2 cellular contexts compared by ENCODE assay signal in the genomic region with DNA sequence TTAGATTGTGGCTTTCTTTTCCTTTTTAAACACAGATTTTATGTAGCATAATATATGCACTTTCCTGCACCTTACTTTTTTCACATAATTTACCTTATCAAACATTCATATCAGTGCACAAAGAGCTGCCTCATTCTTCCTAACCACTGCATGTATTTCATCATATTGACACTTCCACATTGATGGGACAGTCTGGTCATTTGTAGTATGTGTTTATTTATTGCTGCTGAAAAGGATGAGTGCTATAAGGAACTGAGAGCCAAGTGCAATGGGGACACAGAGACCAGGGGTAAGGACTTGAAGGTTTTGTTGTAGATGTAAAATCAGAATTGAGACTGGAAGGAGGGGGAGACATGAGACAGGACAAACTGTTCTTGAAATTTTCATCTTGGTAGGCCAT.
TF ChIP-seq lines count a peak whose summit lies in the region.

No MANE protein-coding gene starts in this region.

TF ChIP-seq in SK-N-SH, 30 proteins besides CTCF, POLR2A, EP300 and RAD21 (continued from another document):
- TF ChIP-seq, protein P1, sequence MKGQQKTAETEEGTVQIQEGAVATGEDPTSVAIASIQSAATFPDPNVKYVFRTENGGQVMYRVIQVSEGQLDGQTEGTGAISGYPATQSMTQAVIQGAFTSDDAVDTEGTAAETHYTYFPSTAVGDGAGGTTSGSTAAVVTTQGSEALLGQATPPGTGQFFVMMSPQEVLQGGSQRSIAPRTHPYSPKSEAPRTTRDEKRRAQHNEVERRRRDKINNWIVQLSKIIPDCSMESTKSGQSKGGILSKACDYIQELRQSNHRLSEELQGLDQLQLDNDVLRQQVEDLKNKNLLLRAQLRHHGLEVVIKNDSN (IDR thresholded peaks at IDR 0.05; ENCODE audit: borderline replicate concordance, low read depth) = no peak

TF ChIP-seq in SK-N-SH treated with all-trans-retinoic acid at 6 μM for 48 hours, 23 proteins besides CTCF, POLR2A, EP300 and RAD21 (continued from another document):
- TF ChIP-seq, protein P2, sequence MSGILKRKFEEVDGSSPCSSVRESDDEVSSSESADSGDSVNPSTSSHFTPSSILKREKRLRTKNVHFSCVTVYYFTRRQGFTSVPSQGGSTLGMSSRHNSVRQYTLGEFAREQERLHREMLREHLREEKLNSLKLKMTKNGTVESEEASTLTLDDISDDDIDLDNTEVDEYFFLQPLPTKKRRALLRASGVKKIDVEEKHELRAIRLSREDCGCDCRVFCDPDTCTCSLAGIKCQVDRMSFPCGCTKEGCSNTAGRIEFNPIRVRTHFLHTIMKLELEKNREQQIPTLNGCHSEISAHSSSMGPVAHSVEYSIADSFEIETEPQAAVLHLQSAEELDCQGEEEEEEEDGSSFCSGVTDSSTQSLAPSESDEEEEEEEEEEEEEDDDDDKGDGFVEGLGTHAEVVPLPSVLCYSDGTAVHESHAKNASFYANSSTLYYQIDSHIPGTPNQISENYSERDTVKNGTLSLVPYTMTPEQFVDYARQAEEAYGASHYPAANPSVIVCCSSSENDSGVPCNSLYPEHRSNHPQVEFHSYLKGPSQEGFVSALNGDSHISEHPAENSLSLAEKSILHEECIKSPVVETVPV (CRISPR knock-in tag; IDR thresholded peaks at IDR 0.05) = no peak
- TF ChIP-seq, protein P3, sequence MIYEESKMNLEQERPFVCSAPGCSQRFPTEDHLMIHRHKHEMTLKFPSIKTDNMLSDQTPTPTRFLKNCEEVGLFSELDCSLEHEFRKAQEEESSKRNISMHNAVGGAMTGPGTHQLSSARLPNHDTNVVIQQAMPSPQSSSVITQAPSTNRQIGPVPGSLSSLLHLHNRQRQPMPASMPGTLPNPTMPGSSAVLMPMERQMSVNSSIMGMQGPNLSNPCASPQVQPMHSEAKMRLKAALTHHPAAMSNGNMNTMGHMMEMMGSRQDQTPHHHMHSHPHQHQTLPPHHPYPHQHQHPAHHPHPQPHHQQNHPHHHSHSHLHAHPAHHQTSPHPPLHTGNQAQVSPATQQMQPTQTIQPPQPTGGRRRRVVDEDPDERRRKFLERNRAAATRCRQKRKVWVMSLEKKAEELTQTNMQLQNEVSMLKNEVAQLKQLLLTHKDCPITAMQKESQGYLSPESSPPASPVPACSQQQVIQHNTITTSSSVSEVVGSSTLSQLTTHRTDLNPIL (CRISPR knock-in tag; IDR thresholded peaks at IDR 0.05; ENCODE audit: low read depth) = no peak
- TF ChIP-seq POU6F1 (CRISPR knock-in tag; IDR thresholded peaks at IDR 0.05; ENCODE audit: borderline replicate concordance, low read depth) (no peak), ZFP30 (CRISPR knock-in tag; IDR thresholded peaks at IDR 0.05) (no peak), ZFP3 (CRISPR knock-in tag; IDR thresholded peaks at IDR 0.05) (no peak), PATZ1 (CRISPR knock-in tag; IDR thresholded peaks at IDR 0.05; ENCODE audit: borderline replicate concordance) (no peak), ZNF8 (CRISPR knock-in tag; IDR thresholded peaks at IDR 0.05) (no peak), ZNF565 (CRISPR knock-in tag; conservative IDR thresholded peaks at IDR 0.05; ENCODE audit: low read depth) (no peak), TCF4 (CRISPR knock-in tag; IDR thresholded peaks at IDR 0.05; ENCODE audit: borderline replicate concordance) (no peak), ZC3H10 (CRISPR knock-in tag; IDR thresholded peaks at IDR 0.05) (no peak), ARNTL (CRISPR knock-in tag; IDR thresholded peaks at IDR 0.05; ENCODE audit: borderline replicate concordance, low read depth) (no peak)
